ENCODE assay signal across 8 cellular contexts in genomic region chr1:228635304-228635703, GRCh38.
DNase-seq lines count a peak whose midpoint lies in the region; ATAC-seq and TF ChIP-seq lines count a peak whose summit lies in the region.
"Not testable (repeated sequence)": the region's sequence is repeated elsewhere in the genome, so short reads cannot be mapped to it uniquely, and the experiment has no call there.

No MANE protein-coding gene starts in this region.

- not testable (repeated sequence) for H3K4me1 Mint-ChIP-seq in activated CD8-positive, alpha-beta T cell treated with anti-CD3 and anti-CD28 coated beads, Interleukin-2, amount 10 ng/mL, durations not matched to agents 7 days and 5 days (ENCODE audit: low read depth)

- ATAC-seq in activated CD8-positive, alpha-beta T cell treated with anti-CD3 and anti-CD28 coated beads, Interleukin-2, amount 10 ng/mL, durations not matched to agents 7 days and 5 days; Right ventricle myocardium superior (ENCODE audit: poor library complexity): not testable (repeated sequence)

- intact Hi-C loops in Right ventricle myocardium superior (cut with DNase I); vagina (cut with DNase I): not testable (repeated sequence)

- peak overlapping the region; percentile 62 for H3K27ac ChIP-seq in RWPE1
- H3K27ac ChIP-seq in mesodermal cell (ENCODE audit: low read depth, low read length, severe bottlenecking); vagina: not testable (repeated sequence)

- H3K4me3 Mint-ChIP-seq in activated CD8-positive, alpha-beta T cell treated with anti-CD3 and anti-CD28 coated beads, Interleukin-2, amount 10 ng/mL, durations not matched to agents 7 days and 5 days: not testable (repeated sequence)

- H3K27me3 Mint-ChIP-seq in activated CD8-positive, alpha-beta T cell treated with anti-CD3 and anti-CD28 coated beads, Interleukin-2, amount 10 ng/mL, durations not matched to agents 7 days and 5 days (ENCODE audit: low read depth): not testable (repeated sequence)

- not testable (repeated sequence) for H3K9me3 ChIP-seq in mesodermal cell (ENCODE audit: control insufficient read depth, low read length); vagina

- not testable (repeated sequence) for H3K4me1 ChIP-seq in mesodermal cell (ENCODE audit: control insufficient read depth, insufficient read depth, low read length, poor library complexity, severe bottlenecking); vagina

- not testable (repeated sequence) for H3K27me3 ChIP-seq in vagina

- in situ Hi-C loops in astrocyte of the spinal cord (cut with HindIII; ENCODE audit: low sequenced_read_pairs): not testable (repeated sequence)

- H3K4me3 ChIP-seq in GM12864 (ENCODE audit: low read depth, low read length): peak overlapping the region; percentile 41
- H3K4me3 ChIP-seq in astrocyte of the spinal cord (ENCODE audit: low read depth, low read length): peak overlapping the region; percentile 22
- H3K4me3 ChIP-seq in mesodermal cell (ENCODE audit: extremely low read depth, insufficient read depth, low read length, poor library complexity, severe bottlenecking): peak overlapping the region; percentile 33
- peak overlapping the region; percentile 22 to 24 for H3K4me3 ChIP-seq in vagina

- H3K27ac Mint-ChIP-seq in activated CD8-positive, alpha-beta T cell treated with anti-CD3 and anti-CD28 coated beads, Interleukin-2, amount 10 ng/mL, durations not matched to agents 7 days and 5 days: not testable (repeated sequence)

- TF ChIP-seq CTCF in GM12864 (IDR thresholded peaks at IDR 0.05; ENCODE audit: low read depth, low read length, missing control alignments); RWPE1 (conservative IDR thresholded peaks at IDR 0.05; ENCODE audit: low read depth); astrocyte of the spinal cord (IDR thresholded peaks at IDR 0.05; ENCODE audit: low read depth, low read length); vagina (IDR thresholded peaks at IDR 0.05): not testable (repeated sequence)

- TF ChIP-seq POLR2A in vagina (IDR thresholded peaks at IDR 0.05): not testable (repeated sequence)

- POLR2A ChIA-PET in RWPE1 (lab: Yijun Ruan, JAX; ENCODE audit: low non-redundant PET); activated CD8-positive, alpha-beta T cell treated with anti-CD3 and anti-CD28 coated beads, Interleukin-2, amount 10 ng/mL, durations not matched to agents 7 days and 5 days (lab: Charles Lee): not testable (repeated sequence)

- WGBS in mesodermal cell (ENCODE audit: insufficient coverage in 2 of 2), 2 experiments: no CpG with 5 or more reads among the region's 40 CpGs

- not testable (repeated sequence) for H3K9me3 Mint-ChIP-seq in activated CD8-positive, alpha-beta T cell treated with anti-CD3 and anti-CD28 coated beads, Interleukin-2, amount 10 ng/mL, durations not matched to agents 7 days and 5 days (ENCODE audit: insufficient read depth)

- not testable (repeated sequence) for H3K36me3 ChIP-seq in mesodermal cell (ENCODE audit: control insufficient read depth, insufficient read depth, low read length); vagina

- H3K36me3 Mint-ChIP-seq in activated CD8-positive, alpha-beta T cell treated with anti-CD3 and anti-CD28 coated beads, Interleukin-2, amount 10 ng/mL, durations not matched to agents 7 days and 5 days (ENCODE audit: low read depth): not testable (repeated sequence)

- not testable (repeated sequence) for DNase-seq in GM12864 (ENCODE audit: low read depth); RWPE1 (ENCODE audit: low spot score); astrocyte of the spinal cord (ENCODE audit: low read depth, low spot score)
- DNase-seq in activated CD8-positive, alpha-beta T cell treated with anti-CD3 and anti-CD28 coated beads, Interleukin-2, amount 10 ng/mL, durations not matched to agents 7 days and 5 days: peak; percentile 32
- DNase-seq in Right ventricle myocardium superior (peak; percentile 75), vagina (ENCODE audit: extremely low spot score in 2 of 2) (peak in 1 of 2 donors; percentile 56)
- DNase-seq in stimulated activated CD4-positive, alpha-beta T cell treated with anti-CD3 and anti-CD28 coated beads, Interleukin-15, amount 100 ng/mL, for 48 hours (ENCODE audit: low read depth in 2 of 2): peak; percentile 14 to 20

- CTCF ChIA-PET in RWPE1 (lab: Yijun Ruan, JAX); activated CD8-positive, alpha-beta T cell treated with anti-CD3 and anti-CD28 coated beads, Interleukin-2, amount 10 ng/mL, durations not matched to agents 7 days and 5 days (lab: Charles Lee): not testable (repeated sequence)
